Comparison of ENCODE assay signal across 8 cellular contexts in genomic region chr22:50469377-50470305, GRCh38. TPM values are rescaled to one million over a fixed set of nuclear protein-coding genes. Genes with fewer than 3 reads are reported as not detected.
A peak's percentile ranks its signal among the peaks of the same experiment; 100 is the strongest.
DNase-seq lines count a peak whose midpoint lies in the region; ATAC-seq, FAIRE-seq and TF ChIP-seq lines count a peak whose summit lies in the region.

No MANE protein-coding gene starts in this region.

- H3K4me2 ChIP-seq in hepatocyte: peak overlapping the region; percentile 46

- H3K27me3 Mint-ChIP-seq in CD8-positive, alpha-beta T cell (ENCODE audit: low read depth): no peaks in the 10 kb centered on the region
- H3K27me3 Mint-ChIP-seq in activated T-helper 17 cell treated with anti-CD3 and anti-CD28 coated beads, Interleukin-2, amount 50 U/mL, for 72 hours: no peaks in the 10 kb centered on the region

- H3K9me2 ChIP-seq in hepatocyte (replicated peaks; ENCODE audit: insufficient read depth): no peaks in the 10 kb centered on the region

- H3K79me2 ChIP-seq in hepatocyte: peaks cover 63% of the 10 kb centered on the region

- ATAC-seq in CD8-positive, alpha-beta T cell: peak; percentile 85
- ATAC-seq in GM19351 (IDR thresholded peaks at IDR 0.05; ENCODE audit: unreplicated experiment) (peak; percentile 63), HG03457 (IDR thresholded peaks at IDR 0.05; ENCODE audit: unreplicated experiment) (peak; percentile 28)
- ATAC-seq in activated T-helper 17 cell treated with anti-CD3 and anti-CD28 coated beads, Interleukin-2, amount 50 U/mL, for 72 hours (replicated peaks): peak; percentile 87

- 66% methylated on average over 16 of the region's 25 CpGs for WGBS in hepatocyte (ENCODE audit: low lambda C conversion rate, missing lambda C conversion rate)

- H3K9me3 ChIP-seq in CD8-positive, alpha-beta T cell (ENCODE audit: low read length): no peaks in the 10 kb centered on the region
- no peaks in the 10 kb centered on the region for H3K9me3 ChIP-seq in hepatocyte (ENCODE audit: low read depth)

- intact Hi-C loops in CD8-positive, alpha-beta T cell (cut with DNase I, micrococcal nuclease): loop anchor here (1.0 to 10.0 kb wide), 12 partner anchors 12 to 279 kb away; partner anchors contain the start of genes LMF2 (in 2 of the 2), SCO2 (in 2 of the 2), ADM2 (in 1 of the 2) and MAPK11 (in 1 of the 2)
- intact Hi-C loops in posterior vena cava (cut with DNase I): loop anchor here in 1 of 2 donors (10.0 kb wide), 1 partner anchor 225 kb away; the partner anchor contains the start of gene TUBGCP6

- no peak for FAIRE-seq in RCC 7860 (lab: Jason Lieb, UNC)

- peaks cover 79% of the 10 kb centered on the region for H3K4me1 ChIP-seq in CD8-positive, alpha-beta T cell (ENCODE audit: insufficient read depth, low read length)
- peaks cover 42% of the 10 kb centered on the region for H3K4me1 ChIP-seq in hepatocyte (ENCODE audit: insufficient read depth)

- DNase-seq in CD8-positive, alpha-beta T cell: peak; percentile 94 to 100 (median 98)
- DNase-seq in RCC 7860 (ENCODE audit: low spot score) (peak; percentile 74), hepatocyte (ENCODE audit: low spot score) (peak; percentile 65), posterior vena cava (ENCODE audit: low spot score) (no peak)
- peak; percentile 94 for DNase-seq in stimulated activated CD8-positive, alpha-beta memory T cell treated with anti-CD3 and anti-CD28 coated beads, Interleukin-15, amount 100 ng/mL, for 1 hour (ENCODE audit: low read depth)

- peak; percentile 23 for TF ChIP-seq CTCF in CD8-positive, alpha-beta T cell (IDR thresholded peaks at IDR 0.05)
- TF ChIP-seq CTCF in hepatocyte (IDR thresholded peaks at IDR 0.05; ENCODE audit: poor library complexity): no peak

- no peak overlapping the region for H2AFZ ChIP-seq in hepatocyte

- H3K9me3 Mint-ChIP-seq in CD8-positive, alpha-beta T cell: no peaks in the 10 kb centered on the region
- no peaks in the 10 kb centered on the region for H3K9me3 Mint-ChIP-seq in activated T-helper 17 cell treated with anti-CD3 and anti-CD28 coated beads, Interleukin-2, amount 50 U/mL, for 72 hours

- peaks cover 43% of the 10 kb centered on the region for H3K36me3 Mint-ChIP-seq in CD8-positive, alpha-beta T cell
- H3K36me3 Mint-ChIP-seq in activated T-helper 17 cell treated with anti-CD3 and anti-CD28 coated beads, Interleukin-2, amount 50 U/mL, for 72 hours (ENCODE audit: low read depth): peaks cover 32% of the 10 kb centered on the region

- POLR2A ChIA-PET in CD8-positive, alpha-beta T cell (lab: Charles Lee): interaction anchor here (0.7 to 4.6 kb wide), 18 partner anchors 13 to 219 kb away, joined by 3 to 25 read pairs (median 4); partner anchors contain the start of genes CHKB, DENND6B, HDAC10 and LMF2

- peak overlapping the region; percentile 75 for H3K4me3 Mint-ChIP-seq in CD8-positive, alpha-beta T cell
- H3K4me3 Mint-ChIP-seq in activated T-helper 17 cell treated with anti-CD3 and anti-CD28 coated beads, Interleukin-2, amount 50 U/mL, for 72 hours: peak overlapping the region; percentile 86

- H3K36me3 ChIP-seq in CD8-positive, alpha-beta T cell (ENCODE audit: insufficient read depth, low read length): peaks cover 27% of the 10 kb centered on the region
- no peaks in the 10 kb centered on the region for H3K36me3 ChIP-seq in hepatocyte (replicated peaks; ENCODE audit: insufficient read depth, low read depth)

- peaks cover 65% of the 10 kb centered on the region for H4K20me1 ChIP-seq in hepatocyte (ENCODE audit: insufficient read depth, poor library complexity, severe bottlenecking)

- peak overlapping the region; percentile 81 for H3K27ac ChIP-seq in CD8-positive, alpha-beta T cell (ENCODE audit: low read depth, low read length)
- peak overlapping the region; percentile 46 for H3K27ac ChIP-seq in hepatocyte

- peak overlapping the region; percentile 96 for H3K27ac Mint-ChIP-seq in CD8-positive, alpha-beta T cell
- peak overlapping the region; percentile 92 for H3K27ac Mint-ChIP-seq in activated T-helper 17 cell treated with anti-CD3 and anti-CD28 coated beads, Interleukin-2, amount 50 U/mL, for 72 hours

- no peaks in the 10 kb centered on the region for H3K27me3 ChIP-seq in CD8-positive, alpha-beta T cell (ENCODE audit: insufficient read depth, low read length)
- H3K27me3 ChIP-seq in hepatocyte: no peaks in the 10 kb centered on the region

- CTCF ChIA-PET in CD8-positive, alpha-beta T cell (lab: Charles Lee): interaction anchor here (0.7 to 5.9 kb wide), 8 partner anchors 10 to 219 kb away, joined by 3 to 43 read pairs (median 3); partner anchors contain the start of genes HDAC10 and SCO2

- H3K4me3 ChIP-seq in CD8-positive, alpha-beta T cell (ENCODE audit: low read depth, low read length): peak overlapping the region; percentile 79
- H3K4me3 ChIP-seq in hepatocyte: no peak overlapping the region

- peaks cover 76% of the 10 kb centered on the region for H3K4me1 Mint-ChIP-seq in CD8-positive, alpha-beta T cell (ENCODE audit: low read depth)
- peaks cover 21% of the 10 kb centered on the region for H3K4me1 Mint-ChIP-seq in activated T-helper 17 cell treated with anti-CD3 and anti-CD28 coated beads, Interleukin-2, amount 50 U/mL, for 72 hours

RNA-seq across cellular contexts. Expression of gene SBF1, which starts 5.2 kb away (rescaled TPM):
- total RNA-seq in CD8-positive, alpha-beta T cell: 100 to 1,000 TPM; 209 to 215 TPM
- total RNA-seq in activated T-helper 17 cell treated with anti-CD3 and anti-CD28 coated beads, Interleukin-2, amount 50 U/mL, for 72 hours: 100 to 1,000 TPM in 1 of 2 donors, 10 to 100 TPM in 1; 84.2 to 126 TPM
- total RNA-seq in hepatocyte: 26.1 and 34.5 TPM in 2 replicates
- 38.0 and 49.5 TPM in 2 replicates for polyA plus RNA-seq in hepatocyte
- 10 to 100 TPM; 58.5 to 83.8 TPM for total RNA-seq in posterior vena cava

RNA-seq across cellular contexts. Expression of gene ADM2, which starts 11.7 kb away (rescaled TPM):
- 1 to 10 TPM; 1.1 to 1.5 TPM for total RNA-seq in CD8-positive, alpha-beta T cell
- total RNA-seq in activated T-helper 17 cell treated with anti-CD3 and anti-CD28 coated beads, Interleukin-2, amount 50 U/mL, for 72 hours: 1 to 10 TPM; 1.3 to 3.7 TPM
- total RNA-seq in hepatocyte (3.0 and 4.1 TPM in 2 replicates), posterior vena cava (under 1 TPM; 0.14 to 0.56 TPM)
- 5.0 and 5.1 TPM in 2 replicates for polyA plus RNA-seq in hepatocyte

RNA-seq across cellular contexts. Expression of gene MIOX, which starts 17.0 kb away (rescaled TPM):
- not detected for total RNA-seq in CD8-positive, alpha-beta T cell
- under 1 TPM; 0.24 to 0.53 TPM for total RNA-seq in activated T-helper 17 cell treated with anti-CD3 and anti-CD28 coated beads, Interleukin-2, amount 50 U/mL, for 72 hours
- not detected in 2 replicates for total RNA-seq in hepatocyte
- not detected in 2 replicates for polyA plus RNA-seq in hepatocyte
- not detected for total RNA-seq in posterior vena cava

RNA-seq across cellular contexts. Expression of gene LMF2, which starts 37.9 kb away (rescaled TPM):
- 10 to 100 TPM; 87.8 to 92.0 TPM for total RNA-seq in CD8-positive, alpha-beta T cell
- 10 to 100 TPM; 61.3 to 89.0 TPM for total RNA-seq in activated T-helper 17 cell treated with anti-CD3 and anti-CD28 coated beads, Interleukin-2, amount 50 U/mL, for 72 hours
- total RNA-seq in hepatocyte (22.4 and 32.8 TPM in 2 replicates), posterior vena cava (10 to 100 TPM; 39.0 to 53.3 TPM)
- polyA plus RNA-seq in hepatocyte: 97.6 and 128 TPM in 2 replicates

RNA-seq across cellular contexts. Expression of gene NCAPH2, which starts 38.4 kb away (rescaled TPM):
- 100 to 1,000 TPM; 206 to 209 TPM for total RNA-seq in CD8-positive, alpha-beta T cell
- total RNA-seq in activated T-helper 17 cell treated with anti-CD3 and anti-CD28 coated beads, Interleukin-2, amount 50 U/mL, for 72 hours: 100 to 1,000 TPM; 112 to 138 TPM
- total RNA-seq in hepatocyte (24.4 and 25.6 TPM in 2 replicates), posterior vena cava (10 to 100 TPM; 32.1 to 32.7 TPM)
- polyA plus RNA-seq in hepatocyte: 40.6 and 48.0 TPM in 2 replicates

Comparison
In these comparisons a context has a peak if more than half of its experiments do, and no peak if none do; other contexts are left out.
1. ATAC-seq: peak in every context shown above with its lines; median percentile 87 in activated T-helper 17 cell treated with anti-CD3 and anti-CD28 coated beads, Interleukin-2, amount 50 U/mL, for 72 hours; 85 in CD8-positive, alpha-beta T cell; 63 in GM19351; 28 in HG03457.